8 cellular contexts compared by ENCODE assay signal in genomic region chr19:459724-460511, GRCh38. TPM values are rescaled to one million over a fixed set of nuclear protein-coding genes. Genes with fewer than 3 reads are reported as not detected.
DNase-seq lines count a peak whose midpoint lies in the region; ATAC-seq and TF ChIP-seq lines count a peak whose summit lies in the region.

No MANE protein-coding gene starts in this region.

- H2AK5ac ChIP-seq in trophoblast cell (ENCODE audit: low read length) = peak overlapping the region; percentile 80

- peak overlapping the region; percentile 91 for H3K14ac ChIP-seq in trophoblast cell (ENCODE audit: low read length)

- DNase-seq in GM20000 (ENCODE audit: low spot score) (peak; percentile 70), NCI-H460 (ENCODE audit: extremely low read depth, low read depth) (peak; percentile 27), adrenal gland (peak; percentile 45 to 82 (median 67)), right cardiac atrium (peak; percentile 72 to 93 (median 88)), trophoblast cell (no peak), MV-4-11 (lab: John Stamatoyannopoulos, UW) (no peak)

- H3K18ac ChIP-seq in trophoblast cell (ENCODE audit: low read length) = peak overlapping the region; percentile 78

- no peaks in the 10 kb centered on the region for H3K79me2 ChIP-seq in trophoblast cell (ENCODE audit: control insufficient read depth, insufficient read depth, low read length, poor library complexity)

- no peak overlapping the region for H2BK12ac ChIP-seq in trophoblast cell (ENCODE audit: low read length)

- H3K4ac ChIP-seq in trophoblast cell (ENCODE audit: low read depth, low read length) = peak overlapping the region; percentile 60

- H4K91ac ChIP-seq in trophoblast cell (ENCODE audit: low read depth, low read length) = peak overlapping the region; percentile 75

- no peaks in the 10 kb centered on the region for H3K9me3 ChIP-seq in adrenal gland (replicated peaks in 1 of 3)
- no peaks in the 10 kb centered on the region for H3K9me3 ChIP-seq in right cardiac atrium (ENCODE audit: control insufficient read depth, low read length)
- no peaks in the 10 kb centered on the region for H3K9me3 ChIP-seq in trophoblast cell (ENCODE audit: insufficient read depth, low read depth, low read length)

- ATAC-seq in right cardiac atrium (peak; percentile 80 to 84), HG03045 (IDR thresholded peaks at IDR 0.05; ENCODE audit: unreplicated experiment) (no peak), HG03439 (IDR thresholded peaks at IDR 0.05; ENCODE audit: unreplicated experiment) (no peak)

- H2BK120ac ChIP-seq in trophoblast cell (ENCODE audit: insufficient read depth, low read length, poor library complexity) = peak overlapping the region; percentile 59

- H3K27ac ChIP-seq in adrenal gland (peak overlapping the region in 4 of 5 donors; percentile 52 to 86 (median 70)), right cardiac atrium (ENCODE audit: low read length) (peak overlapping the region; percentile 68), trophoblast cell (ENCODE audit: low read depth, low read length) (no peak overlapping the region)

- no peak overlapping the region for H3K23ac ChIP-seq in trophoblast cell (ENCODE audit: low read length)

- intact Hi-C loops in adrenal gland (cut with DNase I) = no loop called here
- intact Hi-C loops in right cardiac atrium (cut with DNase I) = no loop called here

- H3K4me3 ChIP-seq in adrenal gland (peak overlapping the region in 3 of 4 donors; percentile 22 to 90 (median 56)), right cardiac atrium (ENCODE audit: low read length) (peak overlapping the region; percentile 95), trophoblast cell (ENCODE audit: low read depth, low read length) (peak overlapping the region; percentile 80)

- H3K27me3 ChIP-seq in adrenal gland (no peaks in the 10 kb centered on the region), right cardiac atrium (ENCODE audit: control insufficient read depth, insufficient read depth) (no peaks in the 10 kb centered on the region), trophoblast cell (ENCODE audit: insufficient read depth, low read length) (peaks cover 5% of the 10 kb centered on the region)

- H3K79me1 ChIP-seq in trophoblast cell (ENCODE audit: low read length) = peaks cover 7% of the 10 kb centered on the region

- peak overlapping the region; percentile 51 for H2BK5ac ChIP-seq in trophoblast cell (ENCODE audit: low read depth, low read length, poor library complexity)

- TF ChIP-seq CTCF in GM20000 (IDR thresholded peaks at IDR 0.05; ENCODE audit: extremely low read depth, missing control alignments) (no peak), adrenal gland (IDR thresholded peaks at IDR 0.05) (no peak)

- WGBS in adrenal gland, 4 donors = 1 to 12% (median 2%) methylated on average over 12 to 66 of the region's 66 CpGs
- WGBS in right cardiac atrium = 2% methylated on average over 66 of the region's 66 CpGs
- no CpG with 5 or more reads among the region's 66 CpGs for WGBS in trophoblast cell (ENCODE audit: extremely low coverage, insufficient coverage, insufficient read length)

- H2AFZ ChIP-seq in trophoblast cell (ENCODE audit: insufficient read depth, low read length, poor library complexity) = peak overlapping the region; percentile 43

- H3K4me1 ChIP-seq in adrenal gland (replicated peaks in 1 of 2) (peaks cover 12 to 13% of the 10 kb centered on the region in 2 donors), right cardiac atrium (ENCODE audit: control insufficient read depth, insufficient read depth, low read length) (no peaks in the 10 kb centered on the region), trophoblast cell (ENCODE audit: control insufficient read depth in 1 of 2, insufficient read depth in 2 of 2, low read length in 2 of 2) (peaks cover 2 to 6% of the 10 kb centered on the region in 2 experiments)

- peak overlapping the region; percentile 84 for H4K8ac ChIP-seq in trophoblast cell (ENCODE audit: low read depth, low read length)

- H3K4me2 ChIP-seq in trophoblast cell (ENCODE audit: low read length) = peak overlapping the region; percentile 96

- H4K12ac ChIP-seq in trophoblast cell (ENCODE audit: low read depth, low read length) = no peak overlapping the region

- no peaks in the 10 kb centered on the region for H3K36me3 ChIP-seq in adrenal gland (replicated peaks in 1 of 2)
- peaks cover 2% of the 10 kb centered on the region in 2 experiments for H3K36me3 ChIP-seq in trophoblast cell (ENCODE audit: control insufficient read depth in 1 of 2, insufficient read depth in 2 of 2, low read length in 2 of 2)

- TF ChIP-seq POLR2A in adrenal gland (IDR thresholded peaks at IDR 0.05) = peak in 1 of 2 donors; percentile 42

- H3K9ac ChIP-seq in trophoblast cell (ENCODE audit: low read length) = peak overlapping the region; percentile 84

RNA-seq across cellular contexts. Expression of gene SHC2, which starts 0.9 kb away (rescaled TPM):
- 0.58 and 1.1 TPM in 2 replicates for total RNA-seq in NCI-H460 (2014; rRNA removed; shearing (Covaris generic))
- 0.30 and 1.6 TPM in 2 replicates for polyA plus RNA-seq in NCI-H460 (2014; cell fraction: nucleus; rRNA removed)
- 10 to 100 TPM; 11.2 to 81.4 (median 45.5) TPM for total RNA-seq in adrenal gland
- 100 to 1,000 TPM in 1 of 3 donors, 10 to 100 TPM in 1, 1 to 10 TPM in 1; 1.2 to 196 (median 45.9) TPM for polyA plus RNA-seq in adrenal gland
- total RNA-seq in right cardiac atrium = 10 to 100 TPM; 14.3 to 20.0 (median 17.6) TPM
- 21.0 TPM for polyA plus RNA-seq in right cardiac atrium
- polyA plus RNA-seq in trophoblast cell (2013) = 18.7 and 19.2 TPM in 2 replicates

RNA-seq across cellular contexts. Expression of gene MADCAM1, which starts 36.4 kb away (rescaled TPM):
- not detected in 2 replicates for total RNA-seq in NCI-H460 (2014; rRNA removed; shearing (Covaris generic))
- 1.5 and 2.3 TPM in 2 replicates for polyA plus RNA-seq in NCI-H460 (2014; cell fraction: nucleus; rRNA removed)
- total RNA-seq in adrenal gland = 1 to 10 TPM in 1 of 8 donors, under 1 TPM in 6, not detected in 1; 0.14 to 1.1 (median 0.43) TPM
- polyA plus RNA-seq in adrenal gland = 1 to 10 TPM in 2 of 3 donors, not detected in 1; 2.2 to 4.8 TPM
- total RNA-seq in right cardiac atrium = under 1 TPM; 0.28 to 0.59 (median 0.36) TPM
- 0.27 TPM for polyA plus RNA-seq in right cardiac atrium
- 0.45 and 0.54 TPM in 2 replicates for polyA plus RNA-seq in trophoblast cell (2013)

RNA-seq across cellular contexts. Expression of gene TPGS1, which starts 47.4 kb away (rescaled TPM):
- 10.5 and 14.6 TPM in 2 replicates for total RNA-seq in NCI-H460 (2014; rRNA removed; shearing (Covaris generic))
- polyA plus RNA-seq in NCI-H460 (2014; cell fraction: nucleus; rRNA removed) = 31.0 and 46.5 TPM in 2 replicates
- 100 to 1,000 TPM in 2 of 8 donors, 10 to 100 TPM in 6; 19.6 to 123 (median 44.7) TPM for total RNA-seq in adrenal gland
- polyA plus RNA-seq in adrenal gland = 10 to 100 TPM in 2 of 3 donors, under 1 TPM in 1; 0.07 to 43.6 (median 33.5) TPM
- total RNA-seq in right cardiac atrium = 10 to 100 TPM; 10.9 to 15.6 (median 14.7) TPM
- polyA plus RNA-seq in right cardiac atrium = 21.3 TPM
- 4.2 and 4.8 TPM in 2 replicates for polyA plus RNA-seq in trophoblast cell (2013)

RNA-seq across cellular contexts. Expression of gene C2CD4C, which starts 51.0 kb away (rescaled TPM):
- 0.05 and 0.12 TPM in 2 replicates for total RNA-seq in NCI-H460 (2014; rRNA removed; shearing (Covaris generic))
- 0.38 and 1.0 TPM in 2 replicates for polyA plus RNA-seq in NCI-H460 (2014; cell fraction: nucleus; rRNA removed)
- total RNA-seq in adrenal gland (1 to 10 TPM in 5 of 8 donors, under 1 TPM in 3; 0.17 to 1.5 (median 1.1) TPM), right cardiac atrium (1 to 10 TPM in 1 of 4 donors, under 1 TPM in 3; 0.35 to 1.2 (median 0.63) TPM)
- polyA plus RNA-seq in adrenal gland (1 to 10 TPM in 2 of 3 donors, not detected in 1; 2.1 to 3.2 TPM), right cardiac atrium (0.79 TPM)
- polyA plus RNA-seq in trophoblast cell (2013) = 1.4 and 1.7 TPM in 2 replicates

Comparison
In these comparisons a context has a peak if more than half of its experiments do, and no peak if none do; other contexts are left out.
1. DNase-seq: peak in GM20000 (single experiment), NCI-H460 (single experiment), adrenal gland (7 of 7) and right cardiac atrium (3 of 3); none in trophoblast cell (0 of 2) and MV-4-11 (single experiment).
2. ATAC-seq: peak in right cardiac atrium (2 of 2); none in HG03045 (single experiment) and HG03439 (single experiment).
3. Peak in every context shown above with its lines, with median percentiles within 50 percentile points of each other: H3K4me3 ChIP-seq.